16 cellular contexts compared by ENCODE assay signal in the genomic region with DNA sequence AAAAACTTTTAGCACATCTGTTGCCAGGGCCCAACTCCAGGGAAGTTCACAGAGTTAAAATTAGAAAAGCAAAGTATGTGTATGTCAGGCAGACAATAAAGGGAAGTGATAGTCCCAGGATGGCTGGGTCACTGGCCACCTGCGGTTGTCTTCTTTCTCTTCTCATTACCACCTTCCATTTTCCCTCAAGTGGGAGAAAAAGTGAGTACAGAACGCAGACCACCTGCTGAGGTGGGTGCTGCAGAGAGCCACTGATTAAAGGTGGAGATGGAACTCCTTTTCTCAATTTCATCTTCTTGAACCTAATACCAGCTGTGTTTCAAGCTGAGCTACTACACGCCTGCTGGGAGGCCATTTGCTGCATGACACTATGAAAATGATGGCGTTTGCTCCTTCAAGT.
DNase-seq lines count a peak whose midpoint lies in the region; ATAC-seq, FAIRE-seq and TF ChIP-seq lines count a peak whose summit lies in the region.
"Had no signal": no experiment of that assay in that cellular context is flagged by ENCODE, and none has a peak within 500 bp of the region (broad histone marks: within the 10 kb centered on the region; RNA-seq: fewer than 3 reads in every experiment).

No MANE protein-coding gene starts in this region.

- H3F3A ChIP-seq in PC-3 (ENCODE audit: low read length, unreplicated experiment), result no peaks in the 10 kb centered on the region

- WGBS in GM12878 (ENCODE audit: insufficient coverage, insufficient replicate concordance, low lambda C conversion rate, missing lambda C conversion rate), result 12% methylated on average over 4 of the region's 4 CpGs

- in situ Hi-C loops in GM12878 (cut with MboI), result loop anchor here (25.0 kb wide), 2 partner anchors 533 to 758 kb away; no protein-coding TSS in a partner anchor

- H3K79me2 ChIP-seq in GM12878 (ENCODE audit: control insufficient read depth, insufficient read depth, low read length) (no peaks in the 10 kb centered on the region), PC-3 (ENCODE audit: low read length) (no peaks in the 10 kb centered on the region)

- RAD21 ChIA-PET in GM12878 (lab: Charles Lee; ENCODE audit: unreplicated experiment), result no interaction called here

- H4K20me1 ChIP-seq in GM12878 (ENCODE audit: control insufficient read depth, insufficient read depth), result no peaks in the 10 kb centered on the region
- H4K20me1 ChIP-seq in PC-3 (ENCODE audit: low read length), result no peaks in the 10 kb centered on the region

- TF ChIP-seq EP300 in GM12878 (IDR thresholded peaks at IDR 0.05; ENCODE audit: borderline replicate concordance in 1 of 2, control insufficient read depth in 1 of 2, low read depth in 2 of 2, low read length in 2 of 2), result no peak

- H3K36me3 ChIP-seq in GM12878 (ENCODE audit: control insufficient read depth in 2 of 2, insufficient read depth in 2 of 2, low read length in 1 of 2), result no peaks in the 10 kb centered on the region
- H3K36me3 ChIP-seq in PC-3 (ENCODE audit: low read depth, low read length), result no peaks in the 10 kb centered on the region
- H3K36me3 ChIP-seq: vagina had no signal

- H3K4me2 ChIP-seq in GM12878 (ENCODE audit: control insufficient read depth, insufficient read depth) (0 out of 2 replicates have a peak overlapping the region, but pooled peaks have one; percentile 25), PC-3 (ENCODE audit: low read length) (no peak overlapping the region)

- no peak overlapping the region for H3K4me3 ChIP-seq in GM12878
- no peak overlapping the region for H3K4me3 ChIP-seq in PC-3 (ENCODE audit: low read length)
- H3K4me3 ChIP-seq: vagina had no signal

- TF ChIP-seq CTCF in GM12878 (IDR thresholded peaks at IDR 0.05 in 2 of 3, conservative IDR thresholded peaks at IDR 0.05 in 1 of 3; ENCODE audit: control insufficient read depth in 2 of 3, extremely low read depth in 1 of 3, insufficient read depth in 1 of 3, low read depth in 3 of 3, low read length in 3 of 3), result no peak
- TF ChIP-seq CTCF in PC-3 (conservative IDR thresholded peaks at IDR 0.05; ENCODE audit: low read depth, low read length), result no peak

- TF ChIP-seq RAD21 in GM12878 (IDR thresholded peaks at IDR 0.05; ENCODE audit: insufficient read depth, low read depth, low read length), result no peak

- H3K9ac ChIP-seq in GM12878 (ENCODE audit: control insufficient read depth, insufficient read depth, low read length) (no peak overlapping the region), PC-3 (ENCODE audit: low read length) (no peak overlapping the region)

- H3K9me3 ChIP-seq in GM12878 (replicated peaks; ENCODE audit: control insufficient read depth, insufficient read depth, low read length) (no peaks in the 10 kb centered on the region), PC-3 (ENCODE audit: low read length) (no peaks in the 10 kb centered on the region)
- H3K9me3 ChIP-seq: vagina had no signal

- H3K27ac ChIP-seq in GM12878 (ENCODE audit: control insufficient read depth, insufficient read depth) (no peak overlapping the region), PC-3 (ENCODE audit: low read length) (no peak overlapping the region)
- H3K27ac ChIP-seq: vagina had no signal

- SMC1A ChIA-PET in GM12878 (lab: Charles Lee; ENCODE audit: uncharacterized antibody, unreplicated experiment), result interaction anchor here (1.0 to 1.2 kb wide), 3 partner anchors 13 to 16 kb away, joined by 3 read pairs; no protein-coding TSS in a partner anchor

- ATAC-seq in GM18870 (IDR thresholded peaks at IDR 0.05; ENCODE audit: unreplicated experiment) (peak; percentile 73), GM21526 (IDR thresholded peaks at IDR 0.05; ENCODE audit: low FRiP score, unreplicated experiment) (peak; percentile 46), HG03025 (IDR thresholded peaks at IDR 0.05; ENCODE audit: low FRiP score, unreplicated experiment) (peak; percentile 65), GM12878 (no peak), PC-3 (no peak), HG03196 (IDR thresholded peaks at IDR 0.05; ENCODE audit: unreplicated experiment) (no peak)
- ATAC-seq: Right ventricle myocardium inferior had no signal

- no peaks in the 10 kb centered on the region for H3K9me2 ChIP-seq in PC-3 (replicated peaks; ENCODE audit: low read length)

- no TSS peak for BruUV-seq in GM12878 (replicated peaks; lab: Mats Ljungman, UMichigan)
- no TSS peak for BruUV-seq in PC-3 (replicated peaks; lab: Mats Ljungman, UMichigan)

- no peaks in the 10 kb centered on the region; a peak in 1 of 4 replicates for H3K27me3 ChIP-seq in GM12878 (replicated peaks in 1 of 2; ENCODE audit: control insufficient read depth in 2 of 2, insufficient read depth in 2 of 2, low read length in 1 of 2)
- H3K27me3 ChIP-seq in PC-3 (ENCODE audit: low read length), result peaks cover 86% of the 10 kb centered on the region
- H3K27me3 ChIP-seq: vagina had no signal

- H3K4me1 ChIP-seq in GM12878 (ENCODE audit: control insufficient read depth, insufficient read depth, low read length), result peaks cover 5% of the 10 kb centered on the region; the same call in 1 of the 2 replicates
- H3K4me1 ChIP-seq in PC-3 (ENCODE audit: insufficient read depth, low read length), result no peaks in the 10 kb centered on the region
- H3K4me1 ChIP-seq: vagina had no signal

- intact Hi-C loops in GM12878 (cut with micrococcal nuclease; ENCODE audit: unreplicated experiment), result no loop called here
- intact Hi-C loops in PC-3 (cut with micrococcal nuclease), result no loop called here

- FAIRE-seq in GM12878 (lab: Jason Lieb, UNC), result no peak

- CTCF ChIA-PET in GM12878 (lab: Yijun Ruan, JAX), result interaction anchor here (1.3 to 2.4 kb wide), 2 partner anchors 16 to 17 kb away, joined by 3 to 7 read pairs; no protein-coding TSS in a partner anchor
- CTCF ChIA-PET in PC-3 (lab: Charles Lee), result no interaction called here

- POLR2A ChIA-PET in GM12878 (lab: Charles Lee) (no interaction called here), PC-3 (lab: Charles Lee; ENCODE audit: unreplicated experiment) (no interaction called here)

- TF ChIP-seq POLR2A in GM12878 (IDR thresholded peaks at IDR 0.05; ENCODE audit: low read depth, low read length), result no peak

- no peak for DNase-seq in GM12878 (ENCODE audit: low read depth, low spot score)
- no peak for DNase-seq in PC-3
- no peak for DNase-seq in SK-N-DZ (ENCODE audit: low spot score)
- no peak for DNase-seq in amygdala (lab: John Stamatoyannopoulos, UW)
- DNase-seq: activated naive CD4-positive, alpha-beta T cell treated with anti-CD3 and anti-CD28 coated beads, Interleukin-2, amount 10 ng/mL, durations not matched to agents 7 days and 5 days; erythroblast; islet precursor cell; NK-92 treated with Interleukin-12 subunit alpha and Interleukin-12 subunit beta, amount 100 ng/mL, for 24 hours; stimulated activated CD4-positive, alpha-beta T cell treated with anti-CD3 and anti-CD28 coated beads, Interleukin-15, amount 100 ng/mL, for 24 hours; T-helper 2 cell had no signal

- H2AFZ ChIP-seq in GM12878 (ENCODE audit: control insufficient read depth, low read depth, low read length), result no peak overlapping the region
- H2AFZ ChIP-seq in PC-3 (ENCODE audit: low read length), result no peak overlapping the region

TF ChIP-seq in GM12878, 131 proteins besides CTCF, POLR2A, EP300 and RAD21:
- TF ChIP-seq PAX8 (IDR thresholded peaks at IDR 0.05) (no peak), HCFC1 (IDR thresholded peaks at IDR 0.05; ENCODE audit: low read length) (no peak), HDGF (IDR thresholded peaks at IDR 0.05) (no peak), SPI1 (IDR thresholded peaks at IDR 0.05; ENCODE audit: borderline replicate concordance, insufficient read depth, low read depth, low read length) (peak; percentile 44; the same call in 1 of the 2 replicates), HDAC2 (IDR thresholded peaks at IDR 0.05) (no peak)
- TF ChIP-seq, protein P1, sequence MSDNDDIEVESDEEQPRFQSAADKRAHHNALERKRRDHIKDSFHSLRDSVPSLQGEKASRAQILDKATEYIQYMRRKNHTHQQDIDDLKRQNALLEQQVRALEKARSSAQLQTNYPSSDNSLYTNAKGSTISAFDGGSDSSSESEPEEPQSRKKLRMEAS (IDR thresholded peaks at IDR 0.05; ENCODE audit: low read depth, low read length), result no peak

Comparison
In these comparisons a context has a peak if more than half of its experiments do, and no peak if none do; other contexts are left out.
1. ATAC-seq: peak in GM18870 (single experiment), GM21526 (single experiment) and HG03025 (single experiment); none in GM12878 (single experiment), PC-3 (single experiment) and HG03196 (single experiment).